1 cellular context compared by ENCODE assay signal in genomic region chr1:53765656-53766055, GRCh38.
TF ChIP-seq lines count a peak whose summit lies in the region.

No MANE protein-coding gene starts in this region.

TF ChIP-seq in IMR-90, 13 proteins besides CTCF, POLR2A, EP300 and RAD21:
- 0 out of 2 replicates have a peak, but pooled peaks have one; percentile 7 for TF ChIP-seq CEBPB (IDR thresholded peaks at IDR 0.05; ENCODE audit: low read depth, low read length)
- no peak for TF ChIP-seq ELK1 (IDR thresholded peaks at IDR 0.05; ENCODE audit: borderline replicate concordance, low read depth, low read length)
